ENCODE assay signal across 8 cellular contexts in the genomic region with DNA sequence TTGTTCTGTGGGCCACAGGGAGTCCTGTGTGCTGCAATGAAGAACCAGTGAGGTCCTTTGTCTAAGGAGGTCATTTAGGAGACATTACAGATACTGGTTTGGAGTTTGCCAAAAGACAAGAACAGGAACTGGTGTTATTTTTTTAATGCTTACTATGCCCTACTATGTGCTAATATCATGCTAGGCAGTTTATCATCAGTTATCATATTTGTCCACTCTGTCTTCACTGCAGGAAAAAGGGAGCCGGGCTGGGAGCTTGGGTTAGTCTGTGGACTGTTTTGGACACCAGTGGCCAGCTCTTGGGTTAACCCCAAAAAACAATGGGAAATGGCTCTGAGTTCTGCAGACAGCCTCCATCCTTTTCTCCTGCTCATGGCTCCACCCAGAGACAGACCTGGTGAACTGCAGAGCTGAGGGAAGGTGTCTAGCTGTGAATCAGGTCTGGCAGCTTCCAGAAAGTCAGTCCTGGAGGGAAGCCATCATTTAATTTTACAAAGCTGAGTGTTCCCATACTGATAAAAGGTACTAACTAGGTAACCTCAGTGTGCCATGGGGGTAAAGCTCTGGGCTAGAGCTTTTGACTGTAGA.
DNase-seq lines count a peak whose midpoint lies in the region; FAIRE-seq lines count a peak whose summit lies in the region.

No MANE protein-coding gene starts in this region.

- peaks cover 3% of the 10 kb centered on the region for H3K9me3 Mint-ChIP-seq in activated naive CD8-positive, alpha-beta T cell treated with anti-CD3 and anti-CD28 coated beads for 36 hours

- H3K4me3 Mint-ChIP-seq in activated naive CD8-positive, alpha-beta T cell treated with anti-CD3 and anti-CD28 coated beads for 36 hours, result no peak overlapping the region

- peaks cover 54% of the 10 kb centered on the region for H3K36me3 Mint-ChIP-seq in activated naive CD8-positive, alpha-beta T cell treated with anti-CD3 and anti-CD28 coated beads for 36 hours

- H3K27ac Mint-ChIP-seq in activated naive CD8-positive, alpha-beta T cell treated with anti-CD3 and anti-CD28 coated beads for 36 hours, result peak overlapping the region; percentile 86

- DNase-seq in activated T-cell treated with anti-CD3 and anti-CD28 coated beads for 48 hours (ENCODE audit: low read depth), result peak; percentile 29
- no peak for DNase-seq in activated T-cell treated with anti-CD3 and anti-CD28 coated beads for 4 hours
- DNase-seq in HTR-8/SVneo (ENCODE audit: insufficient read length, low spot score), result peak; percentile 11
- DNase-seq in activated naive CD8-positive, alpha-beta T cell treated with anti-CD3 and anti-CD28 coated beads for 36 hours, result peak; percentile 26
- peak; percentile 57 for DNase-seq in iris pigment epithelial cell (ENCODE audit: low read depth)
- no peak for DNase-seq in NCI-H1105 treated with DMSO at 0.1 percent for 48 hours (lab: John Stamatoyannopoulos, UW)
- no peak for DNase-seq in NCI-H2029 (lab: John Stamatoyannopoulos, UW)
- no peak for DNase-seq in NCI-H1048 (lab: John Stamatoyannopoulos, UW)

- FAIRE-seq in HTR-8/SVneo (lab: Jason Lieb, UNC), result no peak

- H3K27me3 Mint-ChIP-seq in activated naive CD8-positive, alpha-beta T cell treated with anti-CD3 and anti-CD28 coated beads for 36 hours, result no peaks in the 10 kb centered on the region

- H3K4me1 Mint-ChIP-seq in activated naive CD8-positive, alpha-beta T cell treated with anti-CD3 and anti-CD28 coated beads for 36 hours, result peaks cover 43% of the 10 kb centered on the region

Comparison
In these comparisons a context has a peak if more than half of its experiments do, and no peak if none do; other contexts are left out.
1. DNase-seq: peak in activated T-cell treated with anti-CD3 and anti-CD28 coated beads for 48 hours (single experiment), HTR-8/SVneo (single experiment), activated naive CD8-positive, alpha-beta T cell treated with anti-CD3 and anti-CD28 coated beads for 36 hours (single experiment) and iris pigment epithelial cell (single experiment); none in activated T-cell treated with anti-CD3 and anti-CD28 coated beads for 4 hours (single experiment), NCI-H1105 treated with DMSO at 0.1 percent for 48 hours (single experiment), NCI-H2029 (single experiment) and NCI-H1048 (single experiment).